In genomic region chr12:96635844-96636243, GRCh38 we compare ENCODE assay signal across 2 cellular contexts.
TF ChIP-seq lines count a peak whose summit lies in the region.

No MANE protein-coding gene starts in this region.

TF ChIP-seq in IMR-90, 13 proteins besides CTCF, POLR2A, EP300 and RAD21 (continued from another document):
- TF ChIP-seq ELK1 (IDR thresholded peaks at IDR 0.05; ENCODE audit: borderline replicate concordance, low read depth, low read length) (no peak), MAZ (IDR thresholded peaks at IDR 0.05; ENCODE audit: borderline replicate concordance, low read depth, low read length) (no peak)

TF ChIP-seq in HEK293T, 16 proteins besides CTCF, POLR2A, EP300 and RAD21 (continued from another document):
- no peak for TF ChIP-seq PKNOX1 (IDR thresholded peaks at IDR 0.05)
- TF ChIP-seq HDGF (IDR thresholded peaks at IDR 0.05; ENCODE audit: borderline replicate concordance): no peak
- no peak for TF ChIP-seq SP1 (IDR thresholded peaks at IDR 0.05)
- no peak for TF ChIP-seq FOXM1 (IDR thresholded peaks at IDR 0.05; ENCODE audit: borderline replicate concordance)
